Comparison of ENCODE assay signal across 8 cellular contexts in the genomic region with DNA sequence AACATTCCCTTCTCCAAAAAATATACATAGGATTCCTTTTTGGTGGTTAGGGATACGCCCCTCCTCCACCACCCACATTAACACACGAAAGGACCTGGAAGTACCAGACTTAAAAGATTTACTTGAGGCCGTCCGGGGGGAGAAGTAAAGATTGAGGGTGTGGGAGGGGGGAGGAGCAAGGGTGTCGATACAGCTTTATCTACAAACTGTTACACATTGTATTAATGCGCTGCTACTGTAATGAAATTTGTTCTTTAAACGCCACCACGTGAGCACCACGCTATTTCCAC. TPM values are rescaled to one million over a fixed set of nuclear protein-coding genes. Genes with fewer than 3 reads are reported as not detected.
DNase-seq lines count a peak whose midpoint lies in the region; ATAC-seq and TF ChIP-seq lines count a peak whose summit lies in the region.

No MANE protein-coding gene starts in this region.

- DNase-seq in NOMO-1 treated with DMSO at 0.1 percent for 48 hours (lab: John Stamatoyannopoulos, UW; ENCODE audit: unreplicated experiment) (peak; percentile 27), NOMO-1 treated with dmso at 0.1 percent for 144 hours (lab: John Stamatoyannopoulos, UW; ENCODE audit: unreplicated experiment) (no peak), dorsolateral prefrontal cortex (no peak), natural killer cell (no peak), LoVo (ENCODE audit: low spot score) (no peak), dermis blood vessel endothelial cell (no peak)

- H3K4me1 ChIP-seq in OCI-LY1 (ENCODE audit: insufficient read depth, low read length, severe bottlenecking): peaks cover 26% of the 10 kb centered on the region

- H3K9me3 ChIP-seq in OCI-LY1 (ENCODE audit: low read length): no peaks in the 10 kb centered on the region

- H3K27me3 ChIP-seq in OCI-LY1 (ENCODE audit: insufficient read depth, low read length): no peaks in the 10 kb centered on the region
- no peaks in the 10 kb centered on the region for H3K27me3 ChIP-seq in dorsolateral prefrontal cortex

- peak overlapping the region; percentile 90 to 96 for H3K27ac Mint-ChIP-seq in natural killer cell

- ATAC-seq in natural killer cell: no peak
- no peak for ATAC-seq in GM18517 (IDR thresholded peaks at IDR 0.05; ENCODE audit: unreplicated experiment)

- H3K79me2 ChIP-seq in OCI-LY1 (ENCODE audit: insufficient read depth, low read length): peaks cover 24% of the 10 kb centered on the region

- H3K4me3 ChIP-seq in OCI-LY1 (ENCODE audit: low read depth, low read length, poor library complexity, severe bottlenecking) (peak overlapping the region; percentile 93), dorsolateral prefrontal cortex (peak overlapping the region; percentile 65 to 100 (median 94))

- no peaks in the 10 kb centered on the region for H3K9me3 Mint-ChIP-seq in natural killer cell

- H3K4me3 Mint-ChIP-seq in natural killer cell: peak overlapping the region; percentile 98

- peak overlapping the region; percentile 83 for H3K9ac ChIP-seq in OCI-LY1 (ENCODE audit: low read length)

- no peaks in the 10 kb centered on the region for H3F3A ChIP-seq in OCI-LY1 (ENCODE audit: insufficient read depth, low read length)

- H3K9me2 ChIP-seq in OCI-LY1 (ENCODE audit: low read depth, low read length): no peaks in the 10 kb centered on the region

- no peak overlapping the region for H2AFZ ChIP-seq in OCI-LY1 (ENCODE audit: low read length)

- intact Hi-C loops in dorsolateral prefrontal cortex (cut with DNase I): loop anchor here (2.0 to 5.0 kb wide), 2 partner anchors 43 to 84 kb away; a partner anchor contains a TSS
- intact Hi-C loops in natural killer cell (cut with micrococcal nuclease): no loop called here

- TF ChIP-seq CTCF in OCI-LY1 (IDR thresholded peaks at IDR 0.05; ENCODE audit: low read length) (no peak), dorsolateral prefrontal cortex (IDR thresholded peaks at IDR 0.05 in 54 of 56, conservative IDR thresholded peaks at IDR 0.05 in 2 of 56; ENCODE audit: low read depth in 1 of 56, partially characterized antibody in 56 of 56) (no peak), natural killer cell (IDR thresholded peaks at IDR 0.05) (no peak)

- H4K20me1 ChIP-seq in OCI-LY1 (ENCODE audit: insufficient read depth, low read length): no peaks in the 10 kb centered on the region

- peak overlapping the region; percentile 90 for H3K4me2 ChIP-seq in OCI-LY1 (ENCODE audit: low read length)

- H3K36me3 ChIP-seq in OCI-LY1 (ENCODE audit: insufficient read depth, low read length): peaks cover 50% of the 10 kb centered on the region

- H3K27ac ChIP-seq in OCI-LY1 (ENCODE audit: low read depth, low read length, poor library complexity, severe bottlenecking): peak overlapping the region; percentile 61
- H3K27ac ChIP-seq in dorsolateral prefrontal cortex: peak overlapping the region in 48 of 59 donors; percentile 12 to 86 (median 71)

- H3K36me3 Mint-ChIP-seq in natural killer cell: peaks cover 11% of the 10 kb centered on the region

- no peaks in the 10 kb centered on the region for H3K27me3 Mint-ChIP-seq in natural killer cell (ENCODE audit: low read depth in 2 of 2)

- H3K4me1 Mint-ChIP-seq in natural killer cell: peaks cover 34 to 35% of the 10 kb centered on the region in 2 donors

RNA-seq across cellular contexts. Expression of a gene that starts 0.5 kb away (rescaled TPM):
- total RNA-seq in dorsolateral prefrontal cortex (10 to 100 TPM in 112 of 120 experiments, 1 to 10 TPM in 8; 8.2 to 23.7 (median 12.9) TPM), natural killer cell (10 to 100 TPM; 10.7 to 12.8 (median 10.9) TPM), dermis blood vessel endothelial cell (7.5 and 9.4 TPM in 2 replicates)

RNA-seq across cellular contexts. Expression of a gene that starts 0.7 kb away (rescaled TPM):
- total RNA-seq in dorsolateral prefrontal cortex: 100 to 1,000 TPM in 79 of 120 experiments, 10 to 100 TPM in 41; 69.5 to 136 (median 106) TPM
- total RNA-seq in natural killer cell: 10 to 100 TPM; 60.7 to 72.1 (median 65.8) TPM
- 81.2 and 93.4 TPM in 2 replicates for total RNA-seq in dermis blood vessel endothelial cell

RNA-seq across cellular contexts. Expression of a gene that starts 38.1 kb away (rescaled TPM):
- total RNA-seq in dorsolateral prefrontal cortex (10 to 100 TPM in 5 of 120 experiments, 1 to 10 TPM in 115; 2.2 to 12.2 (median 6.2) TPM), natural killer cell (1 to 10 TPM in 2 of 3 donors, under 1 TPM in 1; 0.66 to 2.9 (median 1.7) TPM), dermis blood vessel endothelial cell (6.3 and 51.6 TPM in 2 replicates)

RNA-seq across cellular contexts. Expression of a gene that starts 44.5 kb away (rescaled TPM):
- 100 to 1,000 TPM in 53 of 120 experiments, 10 to 100 TPM in 67; 48.6 to 136 (median 98.9) TPM for total RNA-seq in dorsolateral prefrontal cortex
- total RNA-seq in natural killer cell: 10 to 100 TPM; 27.3 to 30.5 (median 28.3) TPM
- 83.2 and 90.0 TPM in 2 replicates for total RNA-seq in dermis blood vessel endothelial cell
